8 cellular contexts compared by ENCODE assay signal in genomic region chr10:29304259-29305030, GRCh38. TPM values are rescaled to one million over a fixed set of nuclear protein-coding genes. Genes with fewer than 3 reads are reported as not detected.
DNase-seq lines count a peak whose midpoint lies in the region; ATAC-seq, FAIRE-seq and TF ChIP-seq lines count a peak whose summit lies in the region.

No MANE protein-coding gene starts in this region.

- no peak overlapping the region for H3K4me2 ChIP-seq in OCI-LY7 (ENCODE audit: low read length)

- POLR2A ChIA-PET in OCI-LY7 (lab: Charles Lee) = no interaction called here
- POLR2A ChIA-PET in MCF 10A (lab: Yijun Ruan, JAX) = interaction anchor here (0.6 to 0.9 kb wide), 3 partner anchors 444 to 641 kb away, joined by 3 to 4 read pairs (median 3); no protein-coding TSS in a partner anchor

- no peaks in the 10 kb centered on the region for H3K9me3 ChIP-seq in OCI-LY7 (ENCODE audit: low read length)

- no peak overlapping the region for H3K4me3 Mint-ChIP-seq in MCF 10A (ENCODE audit: unreplicated experiment)

- no peak overlapping the region for H3K4me3 ChIP-seq in OCI-LY7 (ENCODE audit: low read depth, low read length, poor library complexity, severe bottlenecking)

- H3K4me1 ChIP-seq in OCI-LY7 (ENCODE audit: insufficient read depth, low read length, poor library complexity, severe bottlenecking) = no peaks in the 10 kb centered on the region

- intact Hi-C loops in OCI-LY7 (cut with micrococcal nuclease; ENCODE audit: unreplicated experiment) = loop anchor here (2.0 to 10.0 kb wide), 2 partner anchors 642 to 870 kb away; no protein-coding TSS in a partner anchor
- intact Hi-C loops in MCF 10A (cut with micrococcal nuclease) = loop anchor here (1.0 to 2.0 kb wide), 6 partner anchors 64 to 676 kb away; partner anchors contain the start of gene BAMBI

- H3K27ac ChIP-seq in OCI-LY7 (ENCODE audit: low read depth, low read length, poor library complexity, severe bottlenecking) = no peak overlapping the region

- no peaks in the 10 kb centered on the region for H3K4me1 Mint-ChIP-seq in MCF 10A (ENCODE audit: insufficient read depth, unreplicated experiment)

- no peaks in the 10 kb centered on the region for H3K79me2 ChIP-seq in OCI-LY7 (ENCODE audit: insufficient read depth, low read depth, low read length)

- in situ Hi-C loops in KBM-7 (cut with MboI; ENCODE audit: low pct_unique_long_range_greater_than_20kb, low sequenced_read_pairs) = no loop called here

- H3K9me2 ChIP-seq in OCI-LY7 (ENCODE audit: insufficient read depth, low read length) = no peaks in the 10 kb centered on the region

- no TSS peak for BruUV-seq in OCI-LY7 (replicated peaks; lab: Mats Ljungman, UMichigan)
- no TSS peak for BruUV-seq in MCF 10A (replicated peaks; lab: Mats Ljungman, UMichigan)

- CTCF ChIA-PET in OCI-LY7 (lab: Charles Lee; ENCODE audit: unreplicated experiment) = no interaction called here
- CTCF ChIA-PET in MCF 10A (lab: Yijun Ruan, JAX) = interaction anchor here (0.6 to 3.7 kb wide), 24 partner anchors 10 to 1902 kb away, joined by 3 to 19 read pairs (median 4); no protein-coding TSS in a partner anchor

- ATAC-seq in GM18867 (IDR thresholded peaks at IDR 0.05; ENCODE audit: unreplicated experiment) = no peak

- H3K9me3 Mint-ChIP-seq in MCF 10A (ENCODE audit: unreplicated experiment) = peaks cover 15% of the 10 kb centered on the region

- no peaks in the 10 kb centered on the region for H3K36me3 ChIP-seq in OCI-LY7 (ENCODE audit: insufficient read depth, low read length)

- no peaks in the 10 kb centered on the region for H3K36me3 Mint-ChIP-seq in MCF 10A (ENCODE audit: insufficient read depth, unreplicated experiment)

- TF ChIP-seq CTCF in GM10266 (IDR thresholded peaks at IDR 0.05; ENCODE audit: control insufficient read depth, insufficient read depth, low read depth, missing control alignments) = peak; percentile 85
- TF ChIP-seq CTCF in OCI-LY7 (conservative IDR thresholded peaks at IDR 0.05; ENCODE audit: low read length) = peak; percentile 82
- peak; percentile 83 for TF ChIP-seq CTCF in MCF 10A (IDR thresholded peaks at IDR 0.05; ENCODE audit: unreplicated experiment)

- peak; percentile 61 for DNase-seq in GM10266 (ENCODE audit: extremely low spot score)
- DNase-seq in KBM-7 = peak; percentile 72
- DNase-seq in OCI-LY7 (ENCODE audit: low spot score) = peak; percentile 50
- peak; percentile 78 for DNase-seq in MCF 10A (ENCODE audit: unreplicated experiment)
- peak; percentile 70 for DNase-seq in iris pigment epithelial cell (ENCODE audit: low read depth)
- peak; percentile 3 to 13 for DNase-seq in stimulated activated CD4-positive, alpha-beta T cell treated with anti-CD3 and anti-CD28 coated beads, Interleukin-15, amount 100 ng/mL, for 48 hours (ENCODE audit: low read depth in 2 of 2)

- no peak overlapping the region for H3K27ac Mint-ChIP-seq in MCF 10A (ENCODE audit: low read depth, unreplicated experiment)

- H2AFZ ChIP-seq in OCI-LY7 (ENCODE audit: low read length) = no peak overlapping the region

- FAIRE-seq in A204.1 (lab: Jason Lieb, UNC) = peak; percentile 69

- peaks cover 12% of the 10 kb centered on the region for H3K27me3 Mint-ChIP-seq in MCF 10A (ENCODE audit: insufficient read depth, unreplicated experiment)

- no peaks in the 10 kb centered on the region for H4K20me1 ChIP-seq in OCI-LY7 (ENCODE audit: insufficient read depth, low read length)

RNA-seq across cellular contexts. Expression of gene LYZL1, which starts 15.6 kb away (rescaled TPM):
- total RNA-seq in OCI-LY7 (2014; rRNA removed; shearing (Covaris generic)) = not detected in 2 replicates
- total RNA-seq in OCI-LY7 (2022) = not detected in 2 replicates
- not detected in 2 replicates for total RNA-seq in MCF 10A (2022)

Comparison
In these comparisons a context has a peak if more than half of its experiments do, and no peak if none do; other contexts are left out.
1. DNase-seq: peak in every context shown above with its lines; median percentile 78 in MCF 10A; 72 in KBM-7; 70 in iris pigment epithelial cell; 61 in GM10266; 50 in OCI-LY7; 8 in stimulated activated CD4-positive, alpha-beta T cell treated with anti-CD3 and anti-CD28 coated beads, Interleukin-15, amount 100 ng/mL, for 48 hours.